In genomic region chr2:190583507-190584337, GRCh38 we compare ENCODE assay signal across 12 cellular contexts.
DNase-seq lines count a peak whose midpoint lies in the region; ATAC-seq and TF ChIP-seq lines count a peak whose summit lies in the region.
"Had no signal": no experiment of that assay in that cellular context is flagged by ENCODE, and none has a peak within 500 bp of the region (broad histone marks: within the 10 kb centered on the region; RNA-seq: fewer than 3 reads in every experiment).

No MANE protein-coding gene starts in this region.

- no peak for TF ChIP-seq CTCF in GM10266 (IDR thresholded peaks at IDR 0.05; ENCODE audit: control insufficient read depth, insufficient read depth, low read depth, missing control alignments)
- TF ChIP-seq CTCF in coronary artery (IDR thresholded peaks at IDR 0.05) = no peak

- no peak overlapping the region for H3K4me3 ChIP-seq in coronary artery

- DNase-seq in GM10266 (ENCODE audit: extremely low spot score) (peak; percentile 34), caudate nucleus (lab: John Stamatoyannopoulos, UW) (peak in 1 of 61 donors; percentile 26), AG08396 (ENCODE audit: low spot score) (no peak), NCI-H226 (no peak), coronary artery (ENCODE audit: low spot score) (no peak), germinal center (ENCODE audit: low spot score) (no peak)
- DNase-seq: activated effector memory CD4-positive, alpha-beta T cell treated with anti-CD3 and anti-CD28 coated beads, Interleukin-2, amount 50 U/mL, for 16 hours; Calu3; RPMI8226; stimulated activated CD8-positive, alpha-beta memory T cell treated with anti-CD3 and anti-CD28 coated beads, Interleukin-4, amount 100 ng/mL, for 48 hours had no signal

- ATAC-seq in GM19468 (IDR thresholded peaks at IDR 0.05; ENCODE audit: extremely low read depth, unreplicated experiment) (peak; percentile 36), HG03108 (IDR thresholded peaks at IDR 0.05; ENCODE audit: unreplicated experiment) (peak; percentile 50)

- H3K27ac ChIP-seq in caudate nucleus (ENCODE audit: low read depth, low read length) (peak overlapping the region; percentile 4), coronary artery (peak overlapping the region in 1 of 2 donors; percentile 49)
